In genomic region chr4:7649741-7650531, GRCh38 we compare ENCODE assay signal across 9 cellular contexts.
DNase-seq lines count a peak whose midpoint lies in the region; ATAC-seq, FAIRE-seq and TF ChIP-seq lines count a peak whose summit lies in the region.
"Had no signal": no experiment of that assay in that cellular context is flagged by ENCODE, and none has a peak within 500 bp of the region (broad histone marks: within the 10 kb centered on the region; RNA-seq: fewer than 3 reads in every experiment).

No MANE protein-coding gene starts in this region.

- no peak for TF ChIP-seq EP300 in GM12878 (IDR thresholded peaks at IDR 0.05; ENCODE audit: borderline replicate concordance in 1 of 2, control insufficient read depth in 1 of 2, low read depth in 2 of 2, low read length in 2 of 2)
- TF ChIP-seq EP300 in sigmoid colon (IDR thresholded peaks at IDR 0.05) = peak in 1 of 4 donors; percentile 21

- POLR2A ChIA-PET in GM12878 (lab: Charles Lee) = no interaction called here

- intact Hi-C loops in GM12878 (cut with micrococcal nuclease; ENCODE audit: unreplicated experiment) = no loop called here
- intact Hi-C loops in sigmoid colon (cut with DNase I) = no loop called here

- H3K9me3 ChIP-seq in GM12878 (replicated peaks; ENCODE audit: control insufficient read depth, insufficient read depth, low read length) = no peaks in the 10 kb centered on the region
- H3K9me3 ChIP-seq in sigmoid colon = no peaks in the 10 kb centered on the region

- no peaks in the 10 kb centered on the region for H4K20me1 ChIP-seq in GM12878 (ENCODE audit: control insufficient read depth, insufficient read depth)

- no peak for TF ChIP-seq POLR2A in GM12878 (IDR thresholded peaks at IDR 0.05; ENCODE audit: low read depth, low read length)
- no peak for TF ChIP-seq POLR2A in sigmoid colon (IDR thresholded peaks at IDR 0.05)

- FAIRE-seq in GM12878 (lab: Jason Lieb, UNC) = no peak

- in situ Hi-C loops in GM12878 (cut with MboI) = no loop called here

- RAD21 ChIA-PET in GM12878 (lab: Charles Lee; ENCODE audit: unreplicated experiment) = no interaction called here

- no peak for TF ChIP-seq RAD21 in GM12878 (IDR thresholded peaks at IDR 0.05; ENCODE audit: insufficient read depth, low read depth, low read length)

- H3K27me3 ChIP-seq in GM12878 (replicated peaks in 1 of 2; ENCODE audit: control insufficient read depth in 2 of 2, insufficient read depth in 2 of 2, low read length in 1 of 2) (no peaks in the 10 kb centered on the region; a peak in 1 of 4 replicates), sigmoid colon (no peaks in the 10 kb centered on the region)

- SMC1A ChIA-PET in GM12878 (lab: Charles Lee; ENCODE audit: uncharacterized antibody, unreplicated experiment) = no interaction called here

- CTCF ChIA-PET in GM12878 (lab: Yijun Ruan, JAX) = no interaction called here

- ATAC-seq in GM12878 (no peak; the same call in none of the 3 replicates), HG02970 (IDR thresholded peaks at IDR 0.05; ENCODE audit: low FRiP score, unreplicated experiment) (no peak), GM19455 (IDR thresholded peaks at IDR 0.05; ENCODE audit: unreplicated experiment) (no peak)

- no peaks in the 10 kb centered on the region for H3K36me3 ChIP-seq in GM12878 (ENCODE audit: control insufficient read depth in 2 of 2, insufficient read depth in 2 of 2, low read length in 1 of 2)
- H3K36me3 ChIP-seq in sigmoid colon = no peaks in the 10 kb centered on the region

- DNase-seq in HCEC 1CT (peak; percentile 82), T1000 (lab: John Stamatoyannopoulos, UW) (peak; percentile 79), GM12878 (ENCODE audit: low read depth, low spot score) (peak; percentile 9), sigmoid colon (peak; percentile 62), NCI-H1436 treated with DMSO at 0.1 percent for 48 hours (lab: John Stamatoyannopoulos, UW) (no peak), retina (no peak)

- no peak overlapping the region for H3K4me3 ChIP-seq in GM12878
- H3K4me3 ChIP-seq in sigmoid colon = no peak overlapping the region

- WGBS in GM12878 (ENCODE audit: insufficient coverage, insufficient replicate concordance, low lambda C conversion rate, missing lambda C conversion rate) = 19% methylated on average over 32 of the region's 32 CpGs
- WGBS in sigmoid colon, 2 donors = 55 to 69% methylated on average over 32 of the region's 32 CpGs

- no peak overlapping the region for H3K4me2 ChIP-seq in GM12878 (ENCODE audit: control insufficient read depth, insufficient read depth)

- H3K4me1 ChIP-seq in GM12878 (ENCODE audit: control insufficient read depth, insufficient read depth, low read length) = no peaks in the 10 kb centered on the region
- H3K4me1 ChIP-seq in sigmoid colon = peaks cover 0 to 8% (median 3%) of the 10 kb centered on the region in 4 donors
- H3K4me1 ChIP-seq: parathyroid adenoma had no signal

- no TSS peak for BruUV-seq in GM12878 (replicated peaks; lab: Mats Ljungman, UMichigan)

- no peak overlapping the region for H2AFZ ChIP-seq in GM12878 (ENCODE audit: control insufficient read depth, low read depth, low read length)
- H2AFZ ChIP-seq: parathyroid adenoma had no signal

- no peak overlapping the region for H3K27ac ChIP-seq in GM12878 (ENCODE audit: control insufficient read depth, insufficient read depth)
- H3K27ac ChIP-seq in sigmoid colon = peak overlapping the region in 2 of 4 donors; percentile 25 to 32
- H3K27ac ChIP-seq: parathyroid adenoma had no signal

- TF ChIP-seq CTCF in GM12878 (IDR thresholded peaks at IDR 0.05 in 2 of 3, conservative IDR thresholded peaks at IDR 0.05 in 1 of 3; ENCODE audit: control insufficient read depth in 2 of 3, extremely low read depth in 1 of 3, insufficient read depth in 1 of 3, low read depth in 3 of 3, low read length in 3 of 3) (no peak), sigmoid colon (IDR thresholded peaks at IDR 0.05) (no peak)

- H3K79me2 ChIP-seq in GM12878 (ENCODE audit: control insufficient read depth, insufficient read depth, low read length) = no peaks in the 10 kb centered on the region
- H3K79me2 ChIP-seq: parathyroid adenoma had no signal

- no peak overlapping the region for H3K9ac ChIP-seq in GM12878 (ENCODE audit: control insufficient read depth, insufficient read depth, low read length)
- H3K9ac ChIP-seq: parathyroid adenoma had no signal

TF ChIP-seq in GM12878, 131 proteins besides CTCF, POLR2A, EP300 and RAD21:
- TF ChIP-seq JUND (IDR thresholded peaks at IDR 0.05; ENCODE audit: low read depth, low read length) (no peak), SPI1 (IDR thresholded peaks at IDR 0.05; ENCODE audit: borderline replicate concordance, insufficient read depth, low read depth, low read length) (peak; percentile 22; the same call in 1 of the 2 replicates), TAF1 (IDR thresholded peaks at IDR 0.05; ENCODE audit: borderline replicate concordance, low read depth, low read length) (no peak), SUZ12 (IDR thresholded peaks at IDR 0.05; ENCODE audit: unreplicated experiment) (no peak), ZNF217 (IDR thresholded peaks at IDR 0.05) (no peak), EZH2 (IDR thresholded peaks at IDR 0.05; ENCODE audit: borderline replicate concordance, control insufficient read depth, low read depth, low read length) (no peak), ETV6 (conservative IDR thresholded peaks at IDR 0.05 in 1 of 2, IDR thresholded peaks at IDR 0.05 in 1 of 2; ENCODE audit: borderline replicate concordance in 1 of 2, low read depth in 1 of 2) (peak in 1 of 2 experiments; percentile 45; a peak in 1 of 4 replicates), RUNX3 (IDR thresholded peaks at IDR 0.05; ENCODE audit: low read length) (peak; percentile 81), JUNB (IDR thresholded peaks at IDR 0.05) (0 out of 2 replicates have a peak, but pooled peaks have one; percentile 8), CREB1 (IDR thresholded peaks at IDR 0.05; ENCODE audit: low read depth) (0 out of 2 replicates have a peak, but pooled peaks have one; percentile 13), STAT3 (IDR thresholded peaks at IDR 0.05; ENCODE audit: low read depth, low read length) (no peak), BRCA1 (IDR thresholded peaks at IDR 0.05; ENCODE audit: low read depth, low read length) (no peak)
- TF ChIP-seq, protein P1, sequence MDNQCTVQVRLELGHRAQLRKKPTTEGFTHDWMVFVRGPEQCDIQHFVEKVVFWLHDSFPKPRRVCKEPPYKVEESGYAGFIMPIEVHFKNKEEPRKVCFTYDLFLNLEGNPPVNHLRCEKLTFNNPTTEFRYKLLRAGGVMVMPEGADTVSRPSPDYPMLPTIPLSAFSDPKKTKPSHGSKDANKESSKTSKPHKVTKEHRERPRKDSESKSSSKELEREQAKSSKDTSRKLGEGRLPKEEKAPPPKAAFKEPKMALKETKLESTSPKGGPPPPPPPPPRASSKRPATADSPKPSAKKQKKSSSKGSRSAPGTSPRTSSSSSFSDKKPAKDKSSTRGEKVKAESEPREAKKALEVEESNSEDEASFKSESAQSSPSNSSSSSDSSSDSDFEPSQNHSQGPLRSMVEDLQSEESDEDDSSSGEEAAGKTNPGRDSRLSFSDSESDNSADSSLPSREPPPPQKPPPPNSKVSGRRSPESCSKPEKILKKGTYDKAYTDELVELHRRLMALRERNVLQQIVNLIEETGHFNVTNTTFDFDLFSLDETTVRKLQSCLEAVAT (IDR thresholded peaks at IDR 0.05) = no peak
TF ChIP-seq in GM12878: peak in this region for 5.

Comparison
In these comparisons a context has a peak if more than half of its experiments do, and no peak if none do; other contexts are left out.
1. DNase-seq: peak in HCEC 1CT (single experiment), T1000 (single experiment), GM12878 (single experiment) and sigmoid colon (single experiment); none in NCI-H1436 treated with DMSO at 0.1 percent for 48 hours (single experiment) and retina (single experiment).